In genomic region chr3:162525052-162525451, GRCh38 we compare ENCODE assay signal across 13 cellular contexts.
DNase-seq lines count a peak whose midpoint lies in the region; ATAC-seq and TF ChIP-seq lines count a peak whose summit lies in the region.
"Had no signal": no experiment of that assay in that cellular context is flagged by ENCODE, and none has a peak within 500 bp of the region (broad histone marks: within the 10 kb centered on the region; RNA-seq: fewer than 3 reads in every experiment).

No MANE protein-coding gene starts in this region.

- no peaks in the 10 kb centered on the region for H3K27me3 ChIP-seq in brain microvascular endothelial cell (replicated peaks)
- H3K27me3 ChIP-seq in kidney epithelial cell (ENCODE audit: control insufficient read depth, insufficient read depth, low read length): no peaks in the 10 kb centered on the region
- H3K27me3 ChIP-seq in smooth muscle cell (ENCODE audit: low read depth): no peaks in the 10 kb centered on the region
- H3K27me3 ChIP-seq: upper lobe of left lung had no signal

- no peaks in the 10 kb centered on the region for H4K20me1 ChIP-seq in smooth muscle cell (ENCODE audit: low read depth)

- no peak for ATAC-seq in GM18868 (IDR thresholded peaks at IDR 0.05; ENCODE audit: unreplicated experiment)

- TF ChIP-seq CTCF in HFF-Myc (IDR thresholded peaks at IDR 0.05; ENCODE audit: low read depth, low read length, missing control alignments) (no peak), brain microvascular endothelial cell (IDR thresholded peaks at IDR 0.05; ENCODE audit: low read depth, low read length, missing control alignments) (no peak), kidney epithelial cell (IDR thresholded peaks at IDR 0.05; ENCODE audit: insufficient read depth, low read length, poor library complexity, severe bottlenecking) (no peak), smooth muscle cell (IDR thresholded peaks at IDR 0.05; ENCODE audit: borderline replicate concordance, insufficient read depth, poor library complexity, severe bottlenecking) (no peak)

- H3K36me3 ChIP-seq in brain microvascular endothelial cell (replicated peaks) (no peaks in the 10 kb centered on the region), kidney epithelial cell (ENCODE audit: control insufficient read depth, insufficient read depth, low read length) (no peaks in the 10 kb centered on the region), smooth muscle cell (ENCODE audit: low read depth) (no peaks in the 10 kb centered on the region)
- H3K36me3 ChIP-seq: upper lobe of left lung had no signal

- H3K4me2 ChIP-seq in smooth muscle cell: peak overlapping the region; percentile 6

- no peak overlapping the region for H2AFZ ChIP-seq in smooth muscle cell (ENCODE audit: low read depth)

- DNase-seq in HFF-Myc (ENCODE audit: extremely low read depth, low read depth): peak; percentile 88
- DNase-seq in brain microvascular endothelial cell: peak; percentile 66
- DNase-seq in kidney epithelial cell (ENCODE audit: low read depth): peak; percentile 67
- DNase-seq in smooth muscle cell (lab: John Stamatoyannopoulos, UW; ENCODE audit: unreplicated experiment): no peak
- DNase-seq in activated T-cell treated with anti-CD3 and anti-CD28 coated beads, Interleukin-2, amount 50 U/mL, for 48 hours: no peak
- no peak for DNase-seq in nucleus accumbens (lab: John Stamatoyannopoulos, UW)
- DNase-seq in DMS153 (lab: John Stamatoyannopoulos, UW): no peak
- DNase-seq: activated CD4-positive, CD25-positive, alpha-beta regulatory T cell treated with anti-CD3 and anti-CD28 coated beads, Interleukin-2, amount 50 U/mL, for 72 hours; immature natural killer cell; KBM-7; NCI-H2171 treated with DMSO at 0.1 percent for 48 hours; upper lobe of left lung had no signal

- no peak overlapping the region for H3K9ac ChIP-seq in smooth muscle cell (ENCODE audit: low read depth)

- no peaks in the 10 kb centered on the region for H3F3A ChIP-seq in smooth muscle cell (ENCODE audit: low read depth)

- in situ Hi-C loops in brain microvascular endothelial cell (cut with HindIII; ENCODE audit: low pct_ligation_motif_present, low sequenced_read_pairs): no loop called here

- 28% methylated on average over 2 of the region's 2 CpGs for WGBS in smooth muscle cell (ENCODE audit: low lambda C conversion rate)

- H3K4me1 ChIP-seq in smooth muscle cell (ENCODE audit: low read depth): no peaks in the 10 kb centered on the region
- H3K4me1 ChIP-seq: upper lobe of left lung had no signal

- H3K79me2 ChIP-seq in smooth muscle cell (ENCODE audit: low read depth): no peaks in the 10 kb centered on the region

- no peaks in the 10 kb centered on the region for H3K9me3 ChIP-seq in smooth muscle cell (replicated peaks; ENCODE audit: low read depth)
- H3K9me3 ChIP-seq: upper lobe of left lung had no signal

- H3K4me3 ChIP-seq in HFF-Myc (replicated peaks; ENCODE audit: low read depth, low read length) (no peak overlapping the region), brain microvascular endothelial cell (ENCODE audit: low read depth, low read length) (no peak overlapping the region), kidney epithelial cell (ENCODE audit: low read depth, low read length) (no peak overlapping the region), smooth muscle cell (no peak overlapping the region)
- H3K4me3 ChIP-seq: upper lobe of left lung had no signal

- H3K27ac ChIP-seq in brain microvascular endothelial cell: no peak overlapping the region
- peak overlapping the region; percentile 77 for H3K27ac ChIP-seq in smooth muscle cell (ENCODE audit: low read depth)
- H3K27ac ChIP-seq: upper lobe of left lung had no signal

Comparison
In these comparisons a context has a peak if more than half of its experiments do, and no peak if none do; other contexts are left out.
1. DNase-seq: peak in HFF-Myc (single experiment), brain microvascular endothelial cell (single experiment) and kidney epithelial cell (single experiment); none in smooth muscle cell (single experiment), activated T-cell treated with anti-CD3 and anti-CD28 coated beads, Interleukin-2, amount 50 U/mL, for 48 hours (0 of 2), nucleus accumbens (0 of 56) and DMS153 (single experiment).